Comparison of ENCODE assay signal across 8 cellular contexts in the genomic region with DNA sequence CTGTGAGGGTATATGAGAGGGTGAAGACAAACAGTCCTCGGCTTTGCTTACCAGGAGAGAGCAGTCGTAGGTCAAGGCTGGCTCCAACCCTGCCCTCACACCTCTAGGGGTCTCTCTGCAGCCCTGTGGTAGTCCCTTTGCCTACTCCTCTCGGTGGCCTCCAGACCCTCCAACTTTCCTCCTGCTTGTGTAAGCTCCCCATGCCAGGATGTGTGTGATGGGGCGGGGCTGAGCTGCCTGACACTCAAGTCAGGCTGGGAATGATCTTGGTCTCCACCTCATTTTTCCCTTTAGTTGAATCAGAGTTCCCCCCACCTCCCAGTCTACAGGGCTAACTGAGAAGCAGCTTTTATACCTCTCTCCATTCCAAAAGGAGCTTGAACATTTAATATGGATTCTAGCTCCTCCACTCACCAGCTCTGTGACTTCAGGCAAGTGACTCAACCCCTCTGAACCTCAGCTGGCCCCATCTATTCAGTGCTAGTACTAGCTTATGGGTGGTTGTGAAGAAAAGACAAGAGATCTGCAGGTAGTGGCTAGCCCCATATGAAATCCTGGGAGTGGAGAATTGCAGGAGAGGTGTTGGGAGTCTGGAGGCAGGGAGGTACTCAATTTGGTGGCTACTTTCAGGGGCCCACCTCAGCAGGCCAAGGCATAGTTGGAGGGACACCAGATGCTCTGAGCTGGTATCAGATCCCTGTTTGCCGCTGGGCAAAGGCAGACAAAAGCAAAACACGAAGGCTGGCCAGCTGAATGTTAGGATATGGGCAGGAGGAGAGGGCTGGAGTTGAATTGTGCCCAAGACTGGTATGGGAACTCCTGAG. TPM values are rescaled to one million over a fixed set of nuclear protein-coding genes. Genes with fewer than 3 reads are reported as not detected.
A peak's percentile ranks its signal among the peaks of the same experiment; 100 is the strongest.
DNase-seq lines count a peak whose midpoint lies in the region; ATAC-seq, FAIRE-seq and TF ChIP-seq lines count a peak whose summit lies in the region.

No MANE protein-coding gene starts in this region.

- no peak for TF ChIP-seq RAD21 in K562 (CRISPR knock-in tag; conservative IDR thresholded peaks at IDR 0.05 in 1 of 2, IDR thresholded peaks at IDR 0.05 in 1 of 2)

- TSS peak; percentile 38 for BruUV-seq in K562 (replicated peaks; lab: Mats Ljungman, UMichigan)

- peak overlapping the region; percentile 66 for H3K27ac ChIP-seq in K562 (ENCODE audit: extremely low read depth, low read depth, low read length)
- peak overlapping the region; percentile 95 for H3K27ac ChIP-seq in vagina

- H3K4me1 ChIP-seq in K562 (replicated peaks in 1 of 2; ENCODE audit: control insufficient read depth in 2 of 2, insufficient read depth in 2 of 2, low read length in 2 of 2): peaks cover 66 to 83% of the 10 kb centered on the region in 2 experiments
- H3K4me1 ChIP-seq in vagina: peaks cover 78% of the 10 kb centered on the region

- TF ChIP-seq EP300 in K562 (IDR thresholded peaks at IDR 0.05; ENCODE audit: low read length): no peak

- intact Hi-C loops in K562 (cut with micrococcal nuclease): loop anchor here (2.0 to 10.0 kb wide), 2 partner anchors 28 to 590 kb away; a partner anchor contains a TSS
- intact Hi-C loops in lower leg skin (cut with DNase I; ENCODE audit: low total_unique reads): no loop called here
- intact Hi-C loops in vagina (cut with DNase I): no loop called here

- H3K36me3 ChIP-seq in K562 (ENCODE audit: control insufficient read depth, insufficient read depth, low read length) (peaks cover 26% of the 10 kb centered on the region), vagina (no peaks in the 10 kb centered on the region)

- TF ChIP-seq POLR2A in K562 (conservative IDR thresholded peaks at IDR 0.05): no peak
- TF ChIP-seq POLR2A in lower leg skin (IDR thresholded peaks at IDR 0.05): no peak
- TF ChIP-seq POLR2A in vagina (IDR thresholded peaks at IDR 0.05): no peak

- H4K20me1 ChIP-seq in K562 (replicated peaks; ENCODE audit: control insufficient read depth, insufficient read depth, low read length): peaks cover 3% of the 10 kb centered on the region; the same call in 1 of the 2 replicates

- H3K4me2 ChIP-seq in K562 (ENCODE audit: insufficient read depth, low read length): peak overlapping the region; percentile 86

- DNase-seq in AG09309 (ENCODE audit: low read depth) (no peak), NCI-H1105 (lab: John Stamatoyannopoulos, UW) (peak; percentile 49), K562 (ENCODE audit: extremely low read depth in 1 of 4, low spot score in 3 of 4) (peak in 3 of 4 experiments; percentile 11 to 57 (median 41)), lower leg skin (ENCODE audit: low spot score in 2 of 2) (no peak), vagina (ENCODE audit: extremely low spot score in 2 of 2) (peak in 1 of 2 donors; percentile 88), NCI-H446 treated with DMSO at 0.1 percent for 48 hours (lab: John Stamatoyannopoulos, UW) (no peak), GM10266 (ENCODE audit: extremely low spot score) (no peak)

- peaks cover 6% of the 10 kb centered on the region for H3K9me1 ChIP-seq in K562 (ENCODE audit: control insufficient read depth, insufficient read depth, low read length)

- H3K27me3 ChIP-seq in K562 (ENCODE audit: control insufficient read depth in 2 of 2, insufficient read depth in 2 of 2, low read length in 2 of 2) (no peaks in the 10 kb centered on the region), vagina (no peaks in the 10 kb centered on the region)

- no peaks in the 10 kb centered on the region for H3K9me3 ChIP-seq in K562 (replicated peaks; ENCODE audit: control insufficient read depth, insufficient read depth, low read depth, low read length)
- no peaks in the 10 kb centered on the region for H3K9me3 ChIP-seq in vagina

- H2AFZ ChIP-seq in K562 (ENCODE audit: low read depth, low read length): peak overlapping the region; percentile 57

- POLR2A ChIA-PET in K562 (lab: Yijun Ruan, JAX): interaction anchor here (0.5 to 6.8 kb wide), 12 partner anchors 11 to 869 kb away, joined by 3 to 104 read pairs (median 3); a partner anchor contains a TSS

- in situ Hi-C loops in K562 (cut with MboI): no loop called here

- peaks cover 58% of the 10 kb centered on the region for H3K79me2 ChIP-seq in K562 (ENCODE audit: control insufficient read depth, insufficient read depth, low read length)

- peak overlapping the region; percentile 49 for H3K4me3 ChIP-seq in AG09309 (ENCODE audit: control insufficient read depth, low read depth, low read length)
- peak overlapping the region; percentile 54 for H3K4me3 ChIP-seq in K562
- H3K4me3 ChIP-seq in lower leg skin (ENCODE audit: low read depth, poor library complexity, severe bottlenecking): peak overlapping the region; percentile 18
- peak overlapping the region; percentile 67 to 74 for H3K4me3 ChIP-seq in vagina

- CTCF ChIA-PET in K562 (lab: Yijun Ruan, JAX; ENCODE audit: low intra/inter-chr PET ratio): interaction anchor here (0.8 kb wide), 1 partner anchor 13 kb away, joined by 6 read pairs; no protein-coding TSS in a partner anchor

- ATAC-seq in GM18511 (IDR thresholded peaks at IDR 0.05; ENCODE audit: unreplicated experiment) (peak; percentile 17), K562 (peak; percentile 6)

- FAIRE-seq in K562 (lab: Jason Lieb, UNC): no peak

- 10% methylated on average over 6 of the region's 6 CpGs for WGBS in K562 (ENCODE audit: insufficient coverage, low coverage, missing lambda C conversion rate)
- 22 to 26% methylated on average over 6 of the region's 6 CpGs for WGBS in lower leg skin, 2 donors

- peak overlapping the region; percentile 57 to 91 for H3K9ac ChIP-seq in K562 (ENCODE audit: insufficient read depth in 1 of 2, low read depth in 2 of 2, low read length in 2 of 2)

- TF ChIP-seq CTCF in AG09309 (IDR thresholded peaks at IDR 0.05; ENCODE audit: control insufficient read depth, insufficient read depth, low read depth, low read length, missing control alignments): no peak
- peak in 2 of 3 experiments; percentile 32 to 38; a peak in 2 of 6 replicates for TF ChIP-seq CTCF in K562 (IDR thresholded peaks at IDR 0.05 in 2 of 3, conservative IDR thresholded peaks at IDR 0.05 in 1 of 3; ENCODE audit: insufficient read depth in 2 of 3, low read depth in 1 of 3, low read length in 3 of 3)
- TF ChIP-seq CTCF in lower leg skin (IDR thresholded peaks at IDR 0.05): no peak
- no peak for TF ChIP-seq CTCF in vagina (IDR thresholded peaks at IDR 0.05)
- TF ChIP-seq CTCF in GM10266 (IDR thresholded peaks at IDR 0.05; ENCODE audit: control insufficient read depth, insufficient read depth, low read depth, missing control alignments): no peak

RNA-seq across cellular contexts. Expression of a gene that starts 1.0 kb away (rescaled TPM):
- 171 and 379 TPM in 2 replicates for total RNA-seq in K562 (2011; cell fraction: chromatin; rRNA removed; ENCODE audit: low replicate concordance)
- 331 and 348 TPM in 2 replicates for total RNA-seq in K562 (2011; cell fraction: nucleolus; rRNA removed)
- total RNA-seq in K562 (2011; cell fraction: nucleoplasm; rRNA removed): 305 and 360 TPM in 2 replicates
- total RNA-seq in K562 (2014; rRNA removed): 57.7 and 89.5 TPM in 2 replicates
- total RNA-seq in K562 (2014; rRNA removed; fragmentation: Illumina TruSeq; extraction: Trizol): 32.8 and 35.3 TPM in 2 replicates
- 43.2 and 44.3 TPM in 2 replicates for total RNA-seq in K562 (2015; rRNA removed; fragmentation: Illumina TruSeq; extraction: Trizol)
- 103 and 107 TPM in 2 replicates for total RNA-seq in K562 (2021)
- 148 and 204 TPM in 2 replicates for polyA plus RNA-seq in K562 (2011; rRNA removed)
- 291 and 372 TPM in 2 replicates for polyA plus RNA-seq in K562 (2011; cell fraction: cytosol; rRNA removed)
- polyA plus RNA-seq in K562 (2011; cell fraction: nucleus; rRNA removed): 496 and 544 TPM in 2 replicates
- 90.3 and 112 TPM in 2 replicates for polyA plus RNA-seq in K562 (2012)
- polyA plus RNA-seq in K562 (2014; fragmentation: Illumina TruSeq; extraction: Trizol): 136 and 170 TPM in 2 replicates
- 10 to 100 TPM; 18.9 to 42.0 TPM for polyA plus RNA-seq in K562 (2014; fragmentation: Nextera tagmentation; extraction: Ambion mirVana)
- polyA plus RNA-seq in K562 (2014; rRNA removed): 140 and 147 TPM in 2 replicates
- 119 and 153 TPM in 2 replicates for polyA minus RNA-seq in K562 (2011; rRNA and poly(A)+ RNA removed)
- 67.5 and 84.3 TPM in 2 replicates for polyA minus RNA-seq in K562 (2011; cell fraction: cytosol; rRNA and poly(A)+ RNA removed)
- 71.0 and 95.0 TPM in 2 replicates for polyA minus RNA-seq in K562 (2011; cell fraction: nucleus; rRNA and poly(A)+ RNA removed)
- 10 to 100 TPM; 54.6 to 86.4 (median 82.5) TPM for total RNA-seq in lower leg skin
- 51.1 TPM for total RNA-seq in vagina

RNA-seq across cellular contexts. Expression of a gene that starts 7.6 kb away (rescaled TPM):
- total RNA-seq in K562 (2011; cell fraction: chromatin; rRNA removed; ENCODE audit: low replicate concordance): not detected in 2 replicates
- not detected in 2 replicates for total RNA-seq in K562 (2011; cell fraction: nucleolus; rRNA removed)
- total RNA-seq in K562 (2011; cell fraction: nucleoplasm; rRNA removed): not detected in 2 replicates
- total RNA-seq in K562 (2014; rRNA removed) (not detected in 2 replicates), K562 (2014; rRNA removed; fragmentation: Illumina TruSeq; extraction: Trizol) (not detected in 2 replicates), K562 (2015; rRNA removed; fragmentation: Illumina TruSeq; extraction: Trizol) (not detected in 2 replicates), K562 (2021) (not detected in 2 replicates), lower leg skin (under 1 TPM in 1 of 4 donors, not detected in 3; 0.69 TPM), vagina (not detected)
- polyA plus RNA-seq in K562 (2011; rRNA removed) (0.12 TPM in 1 of 2 replicates, not detected in the other), K562 (2014; fragmentation: Illumina TruSeq; extraction: Trizol) (not detected in 2 replicates), K562 (2014; fragmentation: Nextera tagmentation; extraction: Ambion mirVana) (not detected), K562 (2014; rRNA removed) (0.12 TPM in 1 of 2 replicates, not detected in the other)
- polyA plus RNA-seq in K562 (2011; cell fraction: cytosol; rRNA removed): 0.12 TPM in 1 of 2 replicates, not detected in the other
- polyA plus RNA-seq in K562 (2011; cell fraction: nucleus; rRNA removed): 0.20 TPM in 1 of 2 replicates, not detected in the other
- polyA plus RNA-seq in K562 (2012): 0.17 and 0.23 TPM in 2 replicates
- polyA minus RNA-seq in K562 (2011; rRNA and poly(A)+ RNA removed): not detected in 2 replicates
- polyA minus RNA-seq in K562 (2011; cell fraction: cytosol; rRNA and poly(A)+ RNA removed): not detected in 2 replicates
- 0.56 TPM in 1 of 2 replicates, not detected in the other for polyA minus RNA-seq in K562 (2011; cell fraction: nucleus; rRNA and poly(A)+ RNA removed)

RNA-seq across cellular contexts. Expression of a gene that starts 22.5 kb away (rescaled TPM):
- 266 and 322 TPM in 2 replicates for total RNA-seq in K562 (2011; cell fraction: chromatin; rRNA removed; ENCODE audit: low replicate concordance)
- 268 and 275 TPM in 2 replicates for total RNA-seq in K562 (2011; cell fraction: nucleolus; rRNA removed)
- total RNA-seq in K562 (2011; cell fraction: nucleoplasm; rRNA removed): 328 and 337 TPM in 2 replicates
- total RNA-seq in K562 (2014; rRNA removed): 2,052 and 2,390 TPM in 2 replicates
- 2,633 and 2,824 TPM in 2 replicates for total RNA-seq in K562 (2014; rRNA removed; fragmentation: Illumina TruSeq; extraction: Trizol)
- total RNA-seq in K562 (2015; rRNA removed; fragmentation: Illumina TruSeq; extraction: Trizol): 2,220 and 2,262 TPM in 2 replicates
- 2,162 and 2,174 TPM in 2 replicates for total RNA-seq in K562 (2021)
- polyA plus RNA-seq in K562 (2011; rRNA removed): 2,356 and 2,496 TPM in 2 replicates
- 1,126 and 1,804 TPM in 2 replicates for polyA plus RNA-seq in K562 (2011; cell fraction: cytosol; rRNA removed)
- polyA plus RNA-seq in K562 (2011; cell fraction: nucleus; rRNA removed): 568 and 703 TPM in 2 replicates
- 1,146 and 2,065 TPM in 2 replicates for polyA plus RNA-seq in K562 (2012)
- polyA plus RNA-seq in K562 (2014; fragmentation: Illumina TruSeq; extraction: Trizol): 3,149 and 3,358 TPM in 2 replicates
- 1,000 to 10,000 TPM; 1,975 to 2,865 TPM for polyA plus RNA-seq in K562 (2014; fragmentation: Nextera tagmentation; extraction: Ambion mirVana)
- polyA plus RNA-seq in K562 (2014; rRNA removed): 1,691 and 1,780 TPM in 2 replicates
- polyA minus RNA-seq in K562 (2011; rRNA and poly(A)+ RNA removed): 2,497 and 2,549 TPM in 2 replicates
- 1,081 and 1,374 TPM in 2 replicates for polyA minus RNA-seq in K562 (2011; cell fraction: cytosol; rRNA and poly(A)+ RNA removed)
- polyA minus RNA-seq in K562 (2011; cell fraction: nucleus; rRNA and poly(A)+ RNA removed): 111 and 287 TPM in 2 replicates
- 100 to 1,000 TPM; 505 to 604 (median 551) TPM for total RNA-seq in lower leg skin
- total RNA-seq in vagina: 463 TPM

RNA-seq across cellular contexts. Expression of a gene that starts 33.0 kb away (rescaled TPM):
- total RNA-seq in K562 (2011; cell fraction: chromatin; rRNA removed; ENCODE audit: low replicate concordance): 26.7 and 95.0 TPM in 2 replicates
- 138 and 143 TPM in 2 replicates for total RNA-seq in K562 (2011; cell fraction: nucleolus; rRNA removed)
- total RNA-seq in K562 (2011; cell fraction: nucleoplasm; rRNA removed): 89.1 and 89.6 TPM in 2 replicates
- total RNA-seq in K562 (2014; rRNA removed) (43.6 and 59.3 TPM in 2 replicates), K562 (2014; rRNA removed; fragmentation: Illumina TruSeq; extraction: Trizol) (31.1 and 38.8 TPM in 2 replicates), K562 (2015; rRNA removed; fragmentation: Illumina TruSeq; extraction: Trizol) (46.0 and 47.1 TPM in 2 replicates), K562 (2021) (53.1 and 54.3 TPM in 2 replicates), lower leg skin (10 to 100 TPM; 18.0 to 40.6 (median 32.6) TPM), vagina (19.6 TPM)
- polyA plus RNA-seq in K562 (2011; rRNA removed) (50.8 and 53.9 TPM in 2 replicates), K562 (2014; fragmentation: Illumina TruSeq; extraction: Trizol) (57.6 and 58.9 TPM in 2 replicates), K562 (2014; fragmentation: Nextera tagmentation; extraction: Ambion mirVana) (10 to 100 TPM; 14.5 to 19.2 TPM), K562 (2014; rRNA removed) (59.1 and 61.8 TPM in 2 replicates)
- polyA plus RNA-seq in K562 (2011; cell fraction: cytosol; rRNA removed): 78.9 and 125 TPM in 2 replicates
- 67.9 and 76.7 TPM in 2 replicates for polyA plus RNA-seq in K562 (2011; cell fraction: nucleus; rRNA removed)
- 57.9 and 70.2 TPM in 2 replicates for polyA plus RNA-seq in K562 (2012)
- 23.7 and 34.2 TPM in 2 replicates for polyA minus RNA-seq in K562 (2011; rRNA and poly(A)+ RNA removed)
- 21.6 and 21.9 TPM in 2 replicates for polyA minus RNA-seq in K562 (2011; cell fraction: cytosol; rRNA and poly(A)+ RNA removed)
- polyA minus RNA-seq in K562 (2011; cell fraction: nucleus; rRNA and poly(A)+ RNA removed): 19.0 and 20.8 TPM in 2 replicates

RNA-seq across cellular contexts. Expression of a gene that starts 41.0 kb away (rescaled TPM):
- total RNA-seq in K562 (2011; cell fraction: chromatin; rRNA removed; ENCODE audit: low replicate concordance): 10.6 and 17.8 TPM in 2 replicates
- total RNA-seq in K562 (2011; cell fraction: nucleolus; rRNA removed): 11.2 and 14.0 TPM in 2 replicates
- 7.4 and 8.2 TPM in 2 replicates for total RNA-seq in K562 (2011; cell fraction: nucleoplasm; rRNA removed)
- 15.7 TPM in 2 replicates for total RNA-seq in K562 (2014; rRNA removed)
- total RNA-seq in K562 (2014; rRNA removed; fragmentation: Illumina TruSeq; extraction: Trizol): 11.6 and 11.7 TPM in 2 replicates
- total RNA-seq in K562 (2015; rRNA removed; fragmentation: Illumina TruSeq; extraction: Trizol): 14.2 and 14.6 TPM in 2 replicates
- 14.0 and 16.4 TPM in 2 replicates for total RNA-seq in K562 (2021)
- polyA plus RNA-seq in K562 (2011; rRNA removed): 11.9 and 12.3 TPM in 2 replicates
- 10.4 and 28.2 TPM in 2 replicates for polyA plus RNA-seq in K562 (2011; cell fraction: cytosol; rRNA removed)
- polyA plus RNA-seq in K562 (2011; cell fraction: nucleus; rRNA removed): 9.7 and 14.7 TPM in 2 replicates
- polyA plus RNA-seq in K562 (2012): 11.2 and 13.6 TPM in 2 replicates
- polyA plus RNA-seq in K562 (2014; fragmentation: Illumina TruSeq; extraction: Trizol): 10.0 and 12.3 TPM in 2 replicates
- polyA plus RNA-seq in K562 (2014; fragmentation: Nextera tagmentation; extraction: Ambion mirVana): 1 to 10 TPM; 2.1 to 2.9 TPM
- polyA plus RNA-seq in K562 (2014; rRNA removed): 10.2 and 11.6 TPM in 2 replicates
- 8.3 and 9.5 TPM in 2 replicates for polyA minus RNA-seq in K562 (2011; rRNA and poly(A)+ RNA removed)
- polyA minus RNA-seq in K562 (2011; cell fraction: cytosol; rRNA and poly(A)+ RNA removed): 9.4 and 10.1 TPM in 2 replicates
- 12.0 and 12.9 TPM in 2 replicates for polyA minus RNA-seq in K562 (2011; cell fraction: nucleus; rRNA and poly(A)+ RNA removed)
- 10 to 100 TPM; 10.8 to 21.1 (median 17.3) TPM for total RNA-seq in lower leg skin
- total RNA-seq in vagina: 17.2 TPM

Comparison
In these comparisons a context has a peak if more than half of its experiments do, and no peak if none do; other contexts are left out.
1. DNase-seq: peak in NCI-H1105 (single experiment) and K562 (3 of 4); none in AG09309 (single experiment), lower leg skin (0 of 2), NCI-H446 treated with DMSO at 0.1 percent for 48 hours (single experiment) and GM10266 (single experiment).
2. H3K4me3 ChIP-seq: peak in every context shown above with its lines; median percentile 70 in vagina; 54 in K562; 49 in AG09309; 18 in lower leg skin.
3. CTCF ChIP-seq: peak in K562 (2 of 3); none in AG09309 (single experiment), lower leg skin (0 of 3), vagina (0 of 3) and GM10266 (single experiment).